9 cellular contexts compared by ENCODE assay signal in genomic region chr1:17494114-17494729, GRCh38. TPM values are rescaled to one million over a fixed set of nuclear protein-coding genes. Genes with fewer than 3 reads are reported as not detected.
A peak's percentile ranks its signal among the peaks of the same experiment; 100 is the strongest.
DNase-seq lines count a peak whose midpoint lies in the region; ATAC-seq and TF ChIP-seq lines count a peak whose summit lies in the region.
"Had no signal": no experiment of that assay in that cellular context is flagged by ENCODE, and none has a peak within 500 bp of the region (broad histone marks: within the 10 kb centered on the region; RNA-seq: fewer than 3 reads in every experiment).

No MANE protein-coding gene starts in this region.

- H3K9me3 Mint-ChIP-seq in Caco-2 (ENCODE audit: unreplicated experiment), result no peaks in the 10 kb centered on the region
- H3K9me3 Mint-ChIP-seq in activated T-helper 17 cell treated with anti-CD3 and anti-CD28 coated beads, Interleukin-2, amount 50 U/mL, for 72 hours, result no peaks in the 10 kb centered on the region
- H3K9me3 Mint-ChIP-seq in osteocyte (ENCODE audit: unreplicated experiment), result no peaks in the 10 kb centered on the region
- H3K9me3 Mint-ChIP-seq: T-helper 1 cell treated with Interleukin-12 subunit alpha and Interleukin-12 subunit beta and Interleukin-4 antibody, amounts not matched to agents 30 μg/mL and 1 μg/mL, for 36 hours had no signal

- no peaks in the 10 kb centered on the region for H3K36me3 Mint-ChIP-seq in Caco-2 (ENCODE audit: insufficient read depth, unreplicated experiment)
- no peaks in the 10 kb centered on the region for H3K36me3 Mint-ChIP-seq in activated T-helper 17 cell treated with anti-CD3 and anti-CD28 coated beads, Interleukin-2, amount 50 U/mL, for 72 hours (ENCODE audit: low read depth)
- H3K36me3 Mint-ChIP-seq in osteocyte (ENCODE audit: unreplicated experiment), result no peaks in the 10 kb centered on the region

- H3K4me3 Mint-ChIP-seq in Caco-2 (ENCODE audit: unreplicated experiment) (no peak overlapping the region), osteocyte (ENCODE audit: unreplicated experiment) (no peak overlapping the region)
- no peak overlapping the region for H3K4me3 Mint-ChIP-seq in activated T-helper 17 cell treated with anti-CD3 and anti-CD28 coated beads, Interleukin-2, amount 50 U/mL, for 72 hours
- H3K4me3 Mint-ChIP-seq: T-helper 1 cell treated with Interleukin-12 subunit alpha and Interleukin-12 subunit beta and Interleukin-4 antibody, amounts not matched to agents 30 μg/mL and 1 μg/mL, for 36 hours had no signal

- H3K27ac ChIP-seq in RWPE1 (no peak overlapping the region), tibial artery (no peak overlapping the region)

- intact Hi-C loops in Caco-2 (cut with micrococcal nuclease; ENCODE audit: unreplicated experiment) (loop anchor here (1.0 to 2.0 kb wide), 2 partner anchors 81 to 112 kb away; no protein-coding TSS in a partner anchor), tibial artery (cut with DNase I; ENCODE audit: low total_unique reads) (loop anchor here (5.0 kb wide), 2 partner anchors 333 to 608 kb away; no protein-coding TSS in a partner anchor)

- DNase-seq in Caco-2, result peak; percentile 74 to 81
- DNase-seq in HS-5 (ENCODE audit: low read depth), result peak; percentile 53
- DNase-seq in RWPE1 (ENCODE audit: low spot score), result peak; percentile 87
- DNase-seq in foreskin fibroblast, result peak; percentile 37 to 79
- DNase-seq in osteocyte (ENCODE audit: extremely low spot score, unreplicated experiment), result peak; percentile 87
- DNase-seq in tibial artery, result peak; percentile 43 to 82

- no TSS peak for BruUV-seq in Caco-2 (replicated peaks; lab: Mats Ljungman, UMichigan)

- H3K9me3 ChIP-seq in Caco-2 (no peaks in the 10 kb centered on the region; the same call in 1 of the 2 replicates), tibial artery (no peaks in the 10 kb centered on the region)

- H3K27ac Mint-ChIP-seq in Caco-2 (ENCODE audit: unreplicated experiment) (no peak overlapping the region), osteocyte (ENCODE audit: unreplicated experiment) (no peak overlapping the region)
- H3K27ac Mint-ChIP-seq in activated T-helper 17 cell treated with anti-CD3 and anti-CD28 coated beads, Interleukin-2, amount 50 U/mL, for 72 hours, result no peak overlapping the region
- H3K27ac Mint-ChIP-seq: T-helper 1 cell treated with Interleukin-12 subunit alpha and Interleukin-12 subunit beta and Interleukin-4 antibody, amounts not matched to agents 30 μg/mL and 1 μg/mL, for 36 hours had no signal

- peak; percentile 84 for ATAC-seq in activated T-helper 17 cell treated with anti-CD3 and anti-CD28 coated beads, Interleukin-2, amount 50 U/mL, for 72 hours (replicated peaks)
- ATAC-seq in GM18907 (IDR thresholded peaks at IDR 0.05; ENCODE audit: unreplicated experiment), result no peak

- no peaks in the 10 kb centered on the region for H3K36me3 ChIP-seq in Caco-2 (ENCODE audit: control insufficient read depth, insufficient read depth, low read length)
- H3K36me3 ChIP-seq in tibial artery, result no peaks in the 10 kb centered on the region

- H3K27me3 ChIP-seq in Caco-2 (replicated peaks; ENCODE audit: control insufficient read depth, insufficient read depth, low read length) (no peaks in the 10 kb centered on the region), tibial artery (no peaks in the 10 kb centered on the region)

- H3K4me1 ChIP-seq in Caco-2, result 0 out of 2 replicates have a peak, but pooled peaks cover 7% of the 10 kb centered on the region
- no peaks in the 10 kb centered on the region for H3K4me1 ChIP-seq in tibial artery

- POLR2A ChIA-PET in Caco-2 (lab: Charles Lee) (interaction anchor here (0.6 kb wide), 1 partner anchor 42 kb away, joined by 3 read pairs; no protein-coding TSS in a partner anchor), RWPE1 (lab: Yijun Ruan, JAX; ENCODE audit: low non-redundant PET) (no interaction called here)

- TF ChIP-seq CTCF in Caco-2 (IDR thresholded peaks at IDR 0.05; ENCODE audit: insufficient read depth in 1 of 2, low read depth in 1 of 2, low read length in 1 of 2, severe bottlenecking in 1 of 2, unreplicated experiment in 1 of 2), result peak; percentile 74 to 84
- peak; percentile 90 for TF ChIP-seq CTCF in RWPE1 (conservative IDR thresholded peaks at IDR 0.05; ENCODE audit: low read depth)
- peak; percentile 95 for TF ChIP-seq CTCF in foreskin fibroblast (IDR thresholded peaks at IDR 0.05; ENCODE audit: low read depth, low read length)
- TF ChIP-seq CTCF in osteocyte (IDR thresholded peaks at IDR 0.05), result peak; percentile 96
- TF ChIP-seq CTCF in tibial artery (IDR thresholded peaks at IDR 0.05), result peak; percentile 84 to 91

- peaks cover 7% of the 10 kb centered on the region for H3K4me1 Mint-ChIP-seq in Caco-2 (ENCODE audit: low read depth, unreplicated experiment)
- no peaks in the 10 kb centered on the region for H3K4me1 Mint-ChIP-seq in activated T-helper 17 cell treated with anti-CD3 and anti-CD28 coated beads, Interleukin-2, amount 50 U/mL, for 72 hours
- peaks cover 6% of the 10 kb centered on the region for H3K4me1 Mint-ChIP-seq in osteocyte (ENCODE audit: unreplicated experiment)

- H3K27me3 Mint-ChIP-seq in Caco-2 (ENCODE audit: insufficient read depth, unreplicated experiment), result no peaks in the 10 kb centered on the region
- peaks cover 6% of the 10 kb centered on the region for H3K27me3 Mint-ChIP-seq in activated T-helper 17 cell treated with anti-CD3 and anti-CD28 coated beads, Interleukin-2, amount 50 U/mL, for 72 hours
- H3K27me3 Mint-ChIP-seq in osteocyte (ENCODE audit: unreplicated experiment), result peaks cover 23% of the 10 kb centered on the region

- CTCF ChIA-PET in Caco-2 (lab: Charles Lee) (interaction anchor here (0.9 to 1.0 kb wide), 4 partner anchors 66 to 202 kb away, joined by 3 to 9 read pairs (median 4); no protein-coding TSS in a partner anchor), RWPE1 (lab: Yijun Ruan, JAX) (interaction anchor here (0.5 to 2.7 kb wide), 11 partner anchors 62 to 715 kb away, joined by 3 to 41 read pairs (median 3); no protein-coding TSS in a partner anchor)

- H3K4me3 ChIP-seq in Caco-2 (ENCODE audit: low read depth, low read length) (no peak overlapping the region), foreskin fibroblast (ENCODE audit: low read depth in 1 of 2, low read length in 2 of 2) (no peak overlapping the region), tibial artery (no peak overlapping the region)

RNA-seq across cellular contexts. Expression of gene ARHGEF10L, which starts 45.3 kb away (rescaled TPM):
- total RNA-seq in Caco-2 (2022) (31.3 and 34.0 TPM in 2 replicates), osteocyte (24.0 and 26.0 TPM in 2 replicates)
- not detected for total RNA-seq in activated T-helper 17 cell treated with anti-CD3 and anti-CD28 coated beads, Interleukin-2, amount 50 U/mL, for 72 hours

RNA-seq across cellular contexts. Expression of gene RCC2, which starts 54.7 kb away (rescaled TPM):
- total RNA-seq in Caco-2 (2022) (101 and 103 TPM in 2 replicates), osteocyte (102 and 104 TPM in 2 replicates)
- 100 to 1,000 TPM in 1 of 2 donors, 10 to 100 TPM in 1; 60.5 to 108 TPM for total RNA-seq in activated T-helper 17 cell treated with anti-CD3 and anti-CD28 coated beads, Interleukin-2, amount 50 U/mL, for 72 hours

Comparison
In these comparisons a context has a peak if more than half of its experiments do, and no peak if none do; other contexts are left out.
1. RNA of gene ARHGEF10L, which starts 45.3 kb away (total RNA-seq): 31.3 to 34.0 TPM in Caco-2 and 24.0 to 26.0 TPM in osteocyte; not detected in activated T-helper 17 cell treated with anti-CD3 and anti-CD28 coated beads, Interleukin-2, amount 50 U/mL, for 72 hours; every median in the first group is over 10 times any median in the second.
2. Peak in every context shown above with its lines, with median percentiles within 50 percentile points of each other: DNase-seq and CTCF ChIP-seq.